In the genomic region with DNA sequence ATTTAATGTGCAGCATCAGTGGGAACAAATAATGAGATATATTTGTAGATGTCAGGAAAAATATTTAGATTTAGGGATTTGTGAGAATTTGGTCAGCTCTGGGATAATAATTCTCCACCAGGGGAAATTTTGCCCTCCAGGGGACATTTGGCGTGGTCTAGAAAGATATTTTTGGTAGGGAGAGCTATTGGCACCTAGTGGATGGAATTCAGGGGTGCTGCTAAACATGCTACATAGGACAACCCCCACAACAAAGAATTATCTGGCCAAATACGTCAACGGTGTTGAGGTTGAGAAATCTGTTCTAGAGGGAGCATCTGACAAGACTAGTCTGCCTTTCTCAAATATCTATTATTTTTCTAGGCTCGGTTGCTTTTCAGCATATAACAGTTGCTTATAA, we compare ENCODE assay signal across 8 cellular contexts. TPM values are rescaled to one million over a fixed set of nuclear protein-coding genes. Genes with fewer than 3 reads are reported as not detected.
A peak's percentile ranks its signal among the peaks of the same experiment; 100 is the strongest.
DNase-seq lines count a peak whose midpoint lies in the region; TF ChIP-seq lines count a peak whose summit lies in the region.

No MANE protein-coding gene starts in this region.

- H3K4me3 ChIP-seq in Caco-2 (ENCODE audit: low read depth, low read length): no peak overlapping the region
- no peak overlapping the region for H3K4me3 ChIP-seq in KMS-11 (IDR thresholded peaks at IDR 0.05; ENCODE audit: insufficient read depth, low read depth, low read length)
- H3K4me3 ChIP-seq in choroid plexus epithelial cell (ENCODE audit: low read depth, low read length): no peak overlapping the region
- peak overlapping the region; percentile 78 for H3K4me3 ChIP-seq in neuron (ENCODE audit: low read length)

- no peaks in the 10 kb centered on the region for H3K27me3 Mint-ChIP-seq in Caco-2 (ENCODE audit: insufficient read depth, unreplicated experiment)

- no TSS peak for BruUV-seq in Caco-2 (replicated peaks; lab: Mats Ljungman, UMichigan)

- H3K36me3 ChIP-seq in Caco-2 (ENCODE audit: control insufficient read depth, insufficient read depth, low read length) (no peaks in the 10 kb centered on the region), KMS-11 (ENCODE audit: insufficient read depth) (no peaks in the 10 kb centered on the region), neuron (ENCODE audit: insufficient read depth, low read length) (peaks cover 2% of the 10 kb centered on the region)

- H3K9me3 Mint-ChIP-seq in Caco-2 (ENCODE audit: unreplicated experiment): no peaks in the 10 kb centered on the region

- no peak overlapping the region for H3K9ac ChIP-seq in KMS-11

- H2AFZ ChIP-seq in KMS-11 (ENCODE audit: low read depth) (no peak overlapping the region), neuron (ENCODE audit: low read depth, low read length) (no peak overlapping the region)

- H3K79me2 ChIP-seq in KMS-11 (ENCODE audit: insufficient read depth, low read depth): peaks cover 66% of the 10 kb centered on the region

- H3K4me3 Mint-ChIP-seq in Caco-2 (ENCODE audit: unreplicated experiment): no peak overlapping the region

- CTCF ChIA-PET in Caco-2 (lab: Charles Lee): interaction anchor here (0.5 to 0.9 kb wide), 3 partner anchors 9 to 76 kb away, joined by 3 to 5 read pairs (median 4); no protein-coding TSS in a partner anchor

- H3K27ac Mint-ChIP-seq in Caco-2 (ENCODE audit: unreplicated experiment): no peak overlapping the region

- H4K20me1 ChIP-seq in KMS-11 (ENCODE audit: insufficient read depth): 0 out of 2 replicates have a peak, but pooled peaks cover 6% of the 10 kb centered on the region

- H3K4me1 ChIP-seq in Caco-2 (peaks cover 14% of the 10 kb centered on the region), KMS-11 (ENCODE audit: low read depth, poor library complexity, severe bottlenecking) (peaks cover 47% of the 10 kb centered on the region), neuron (ENCODE audit: insufficient read depth, low read length) (peaks cover 24% of the 10 kb centered on the region)

- intact Hi-C loops in Caco-2 (cut with micrococcal nuclease; ENCODE audit: unreplicated experiment): loop anchor here (5.0 kb wide), 1 partner anchor 39 kb away; no protein-coding TSS in a partner anchor

- peak overlapping the region; percentile 91 for H3K4me2 ChIP-seq in KMS-11

- peaks cover 12% of the 10 kb centered on the region for H3K36me3 Mint-ChIP-seq in Caco-2 (ENCODE audit: insufficient read depth, unreplicated experiment)

- DNase-seq in Caco-2 (peak in 1 of 2 experiments; percentile 62), choroid plexus epithelial cell (ENCODE audit: low read depth) (peak; percentile 93), NCI-H187 (lab: John Stamatoyannopoulos, UW) (no peak), SHP77 (lab: John Stamatoyannopoulos, UW) (no peak)
- no peak for DNase-seq in activated effector memory CD4-positive, alpha-beta T cell treated with Interleukin-2 at 50 U/mL for 16 hours
- no peak for DNase-seq in activated CD4-positive, alpha-beta T cell treated with anti-CD3 and anti-CD28 coated beads for 1 hour

- no peak overlapping the region for H3K27ac ChIP-seq in KMS-11

- no peaks in the 10 kb centered on the region for H3K9me3 ChIP-seq in Caco-2
- H3K9me3 ChIP-seq in neuron (ENCODE audit: low read length): no peaks in the 10 kb centered on the region

- POLR2A ChIA-PET in Caco-2 (lab: Charles Lee): no interaction called here

- TF ChIP-seq CTCF in Caco-2 (IDR thresholded peaks at IDR 0.05; ENCODE audit: insufficient read depth in 1 of 2, low read depth in 1 of 2, low read length in 1 of 2, severe bottlenecking in 1 of 2, unreplicated experiment in 1 of 2) (peak; percentile 33 to 67), KMS-11 (conservative IDR thresholded peaks at IDR 0.05; ENCODE audit: low read depth, low read length) (no peak), choroid plexus epithelial cell (conservative IDR thresholded peaks at IDR 0.05; ENCODE audit: low read depth, low read length) (peak; percentile 73)

- H3K4me1 Mint-ChIP-seq in Caco-2 (ENCODE audit: low read depth, unreplicated experiment): peaks cover 38% of the 10 kb centered on the region

- H3K27me3 ChIP-seq in Caco-2 (replicated peaks; ENCODE audit: control insufficient read depth, insufficient read depth, low read length) (no peaks in the 10 kb centered on the region), KMS-11 (ENCODE audit: insufficient read depth, low read depth) (no peaks in the 10 kb centered on the region), neuron (ENCODE audit: insufficient read depth, low read length) (no peaks in the 10 kb centered on the region)

RNA-seq across cellular contexts. Expression of a gene that starts 2.1 kb away (rescaled TPM):
- 96.4 and 105 TPM in 2 replicates for total RNA-seq in Caco-2 (2022)

RNA-seq across cellular contexts. Expression of a gene that starts 2.5 kb away (rescaled TPM):
- total RNA-seq in Caco-2 (2022): 56.7 and 63.7 TPM in 2 replicates
